Comparison of ENCODE assay signal across 26 cellular contexts in the genomic region with DNA sequence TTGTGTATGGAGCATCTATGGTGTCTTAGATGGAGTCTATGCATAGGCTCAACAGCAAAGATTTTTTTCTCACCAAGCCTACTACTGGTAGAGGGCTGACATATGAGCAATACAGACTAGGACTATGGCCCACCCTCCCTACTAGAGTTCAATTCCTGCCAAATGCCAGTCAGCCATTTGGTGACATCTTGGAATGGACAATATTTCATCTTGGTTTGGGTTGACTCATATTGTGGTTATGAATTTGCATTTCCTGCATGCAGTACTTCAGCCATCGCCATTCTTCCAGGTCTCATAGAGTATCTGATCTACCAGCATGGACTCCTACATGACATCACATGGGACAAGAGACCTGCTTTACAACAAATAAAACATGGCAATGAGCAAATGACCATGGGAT.
"Had no signal": no experiment of that assay in that cellular context is flagged by ENCODE, and none has a peak within 500 bp of the region (broad histone marks: within the 10 kb centered on the region; RNA-seq: fewer than 3 reads in every experiment).

No MANE protein-coding gene starts in this region.

- DNase-seq: activated CD4-positive, alpha-beta T cell treated with anti-CD3 and anti-CD28 coated beads, Interleukin-2, amount 10 ng/mL, durations not matched to agents 24 days and 14 days; activated CD8-positive, alpha-beta memory T cell treated with anti-CD3 and anti-CD28 coated beads, Interleukin-2, amount 10 ng/mL, durations not matched to agents 7 days and 5 days; activated CD8-positive, alpha-beta T cell treated with anti-CD3 and anti-CD28 coated beads for 36 hours; activated effector memory CD4-positive, alpha-beta T cell treated with anti-CD3 and anti-CD28 coated beads, Interleukin-2, amount 50 U/mL, for 16 hours; activated naive CD4-positive, alpha-beta T cell treated with anti-CD3 and anti-CD28 coated beads, Interleukin-2, amount 10 ng/mL, durations not matched to agents 7 days and 5 days; activated T-cell treated with anti-CD3 and anti-CD28 coated beads for 4 hours; brain microvascular endothelial cell; central memory CD4-positive, alpha-beta T cell; dermis blood vessel endothelial cell; effector memory CD8-positive, alpha-beta T cell; hippocampal formation; kidney glomerular epithelial cell; left ventricle myocardium inferior; pancreas; psoas muscle; stimulated activated CD4-positive, alpha-beta T cell treated with anti-CD3 and anti-CD28 coated beads, Interleukin-4, amount 100 ng/mL, for 24 hours; stimulated activated naive CD4-positive, alpha-beta T cell treated with Interleukin-2 at 50 U/mL for 16 hours; thyroid gland; upper lobe of right lung had no signal

- FAIRE-seq: endothelial cell of umbilical vein, frontal cortex, pancreas had no signal

- H3K4me3 ChIP-seq: left ventricle myocardium inferior, pancreas, psoas muscle, right atrium auricular region, thyroid gland, upper lobe of right lung had no signal

- H3K27ac Mint-ChIP-seq: activated CD4-positive, alpha-beta T cell treated with anti-CD3 and anti-CD28 coated beads, Interleukin-2, amount 10 ng/mL, durations not matched to agents 24 days and 14 days; activated CD8-positive, alpha-beta memory T cell treated with anti-CD3 and anti-CD28 coated beads, Interleukin-2, amount 10 ng/mL, durations not matched to agents 7 days and 5 days; activated CD8-positive, alpha-beta T cell treated with anti-CD3 and anti-CD28 coated beads for 36 hours; activated naive CD4-positive, alpha-beta T cell treated with anti-CD3 and anti-CD28 coated beads, Interleukin-2, amount 10 ng/mL, durations not matched to agents 7 days and 5 days; effector memory CD8-positive, alpha-beta T cell; mesothelial cell of epicardium; natural killer cell treated with Interleukin-12 subunit alpha and Interleukin-12 subunit beta and Interleukin-15 and Interleukin-18, amount 100 ng/mL, for 72 hours had no signal

- H3K9me3 ChIP-seq: left ventricle myocardium inferior, neutrophil, pancreas, psoas muscle, right atrium auricular region, thyroid gland, upper lobe of right lung had no signal

- H3K27ac ChIP-seq: brain microvascular endothelial cell, left ventricle myocardium inferior, neutrophil, pancreas, psoas muscle, right atrium auricular region, thyroid gland, upper lobe of right lung, VCaP had no signal

- H3K36me3 ChIP-seq: brain microvascular endothelial cell, left ventricle myocardium inferior, neutrophil, pancreas, right atrium auricular region, thyroid gland, upper lobe of right lung had no signal

- H3K27me3 ChIP-seq: brain microvascular endothelial cell, neutrophil, pancreas, right atrium auricular region, thyroid gland, upper lobe of right lung had no signal

- H3K4me1 ChIP-seq: left ventricle myocardium inferior, pancreas, psoas muscle, right atrium auricular region, thyroid gland, upper lobe of right lung had no signal

- H3K27me3 Mint-ChIP-seq: activated CD4-positive, alpha-beta T cell treated with anti-CD3 and anti-CD28 coated beads, Interleukin-2, amount 10 ng/mL, durations not matched to agents 24 days and 14 days; activated CD8-positive, alpha-beta memory T cell treated with anti-CD3 and anti-CD28 coated beads, Interleukin-2, amount 10 ng/mL, durations not matched to agents 7 days and 5 days; activated CD8-positive, alpha-beta T cell treated with anti-CD3 and anti-CD28 coated beads for 36 hours; activated naive CD4-positive, alpha-beta T cell treated with anti-CD3 and anti-CD28 coated beads, Interleukin-2, amount 10 ng/mL, durations not matched to agents 7 days and 5 days; effector memory CD8-positive, alpha-beta T cell; natural killer cell treated with Interleukin-12 subunit alpha and Interleukin-12 subunit beta and Interleukin-15 and Interleukin-18, amount 100 ng/mL, for 72 hours had no signal

- H3K4me1 Mint-ChIP-seq: activated CD4-positive, alpha-beta T cell treated with anti-CD3 and anti-CD28 coated beads, Interleukin-2, amount 10 ng/mL, durations not matched to agents 24 days and 14 days; activated CD8-positive, alpha-beta memory T cell treated with anti-CD3 and anti-CD28 coated beads, Interleukin-2, amount 10 ng/mL, durations not matched to agents 7 days and 5 days; activated naive CD4-positive, alpha-beta T cell treated with anti-CD3 and anti-CD28 coated beads, Interleukin-2, amount 10 ng/mL, durations not matched to agents 7 days and 5 days; mesothelial cell of epicardium had no signal

- H3K36me3 Mint-ChIP-seq: activated CD8-positive, alpha-beta memory T cell treated with anti-CD3 and anti-CD28 coated beads, Interleukin-2, amount 10 ng/mL, durations not matched to agents 7 days and 5 days; activated naive CD4-positive, alpha-beta T cell treated with anti-CD3 and anti-CD28 coated beads, Interleukin-2, amount 10 ng/mL, durations not matched to agents 7 days and 5 days; natural killer cell treated with Interleukin-12 subunit alpha and Interleukin-12 subunit beta and Interleukin-15 and Interleukin-18, amount 100 ng/mL, for 72 hours had no signal

- H3K9me3 Mint-ChIP-seq: activated CD4-positive, alpha-beta T cell treated with anti-CD3 and anti-CD28 coated beads, Interleukin-2, amount 10 ng/mL, durations not matched to agents 24 days and 14 days had no signal

- H3K4me3 Mint-ChIP-seq: activated CD4-positive, alpha-beta T cell treated with anti-CD3 and anti-CD28 coated beads, Interleukin-2, amount 10 ng/mL, durations not matched to agents 24 days and 14 days; activated CD8-positive, alpha-beta memory T cell treated with anti-CD3 and anti-CD28 coated beads, Interleukin-2, amount 10 ng/mL, durations not matched to agents 7 days and 5 days; activated CD8-positive, alpha-beta T cell treated with anti-CD3 and anti-CD28 coated beads for 36 hours; activated naive CD4-positive, alpha-beta T cell treated with anti-CD3 and anti-CD28 coated beads, Interleukin-2, amount 10 ng/mL, durations not matched to agents 7 days and 5 days; effector memory CD8-positive, alpha-beta T cell; mesothelial cell of epicardium; natural killer cell treated with Interleukin-12 subunit alpha and Interleukin-12 subunit beta and Interleukin-15 and Interleukin-18, amount 100 ng/mL, for 72 hours had no signal
